19 cellular contexts compared by ENCODE assay signal in genomic region chrX:38102875-38103274, GRCh38.
DNase-seq lines count a peak whose midpoint lies in the region; ATAC-seq and TF ChIP-seq lines count a peak whose summit lies in the region.
"Had no signal": no experiment of that assay in that cellular context is flagged by ENCODE, and none has a peak within 500 bp of the region (broad histone marks: within the 10 kb centered on the region; RNA-seq: fewer than 3 reads in every experiment).

No MANE protein-coding gene starts in this region.

- no peaks in the 10 kb centered on the region for H3K36me3 Mint-ChIP-seq in MCF 10A (ENCODE audit: insufficient read depth, unreplicated experiment)
- H3K36me3 Mint-ChIP-seq in activated T-helper 17 cell treated with anti-CD3 and anti-CD28 coated beads, Interleukin-2, amount 50 U/mL, for 72 hours (ENCODE audit: low read depth): no peaks in the 10 kb centered on the region
- H3K36me3 Mint-ChIP-seq: CD4-positive, CD25-positive, alpha-beta regulatory T cell had no signal

- H3K9ac ChIP-seq in mammary epithelial cell (ENCODE audit: insufficient read depth, low read length): no peak overlapping the region
- H3K9ac ChIP-seq: BLaER1 had no signal

- H3K4me1 Mint-ChIP-seq in MCF 10A (ENCODE audit: insufficient read depth, unreplicated experiment): no peaks in the 10 kb centered on the region
- peaks cover 12% of the 10 kb centered on the region for H3K4me1 Mint-ChIP-seq in activated T-helper 17 cell treated with anti-CD3 and anti-CD28 coated beads, Interleukin-2, amount 50 U/mL, for 72 hours
- H3K4me1 Mint-ChIP-seq: CD4-positive, CD25-positive, alpha-beta regulatory T cell had no signal

- in situ Hi-C loops in mammary epithelial cell (cut with MboI; ENCODE audit: low sequenced_read_pairs in 2 of 2): no loop called here

- dilution Hi-C loops in mammary epithelial cell (cut with HindIII; ENCODE audit: low sequenced_read_pairs): no loop called here

- H3K9me3 Mint-ChIP-seq in MCF 10A (ENCODE audit: unreplicated experiment): no peaks in the 10 kb centered on the region
- no peaks in the 10 kb centered on the region for H3K9me3 Mint-ChIP-seq in activated T-helper 17 cell treated with anti-CD3 and anti-CD28 coated beads, Interleukin-2, amount 50 U/mL, for 72 hours

- H3K27ac Mint-ChIP-seq in MCF 10A (ENCODE audit: low read depth, unreplicated experiment): no peak overlapping the region
- peak overlapping the region; percentile 53 for H3K27ac Mint-ChIP-seq in activated T-helper 17 cell treated with anti-CD3 and anti-CD28 coated beads, Interleukin-2, amount 50 U/mL, for 72 hours
- H3K27ac Mint-ChIP-seq: CD4-positive, CD25-positive, alpha-beta regulatory T cell had no signal

- H4K20me1 ChIP-seq in mammary epithelial cell (ENCODE audit: insufficient read depth, low read length): no peaks in the 10 kb centered on the region
- H4K20me1 ChIP-seq: BLaER1 had no signal

- no peaks in the 10 kb centered on the region for H3K36me3 ChIP-seq in mammary epithelial cell (ENCODE audit: insufficient read depth, low read length)
- H3K36me3 ChIP-seq: BLaER1 had no signal

- no peak overlapping the region for H3K4me3 Mint-ChIP-seq in MCF 10A (ENCODE audit: unreplicated experiment)
- H3K4me3 Mint-ChIP-seq in activated T-helper 17 cell treated with anti-CD3 and anti-CD28 coated beads, Interleukin-2, amount 50 U/mL, for 72 hours: peak overlapping the region; percentile 1
- H3K4me3 Mint-ChIP-seq: CD4-positive, CD25-positive, alpha-beta regulatory T cell had no signal

- peak; percentile 14 for DNase-seq in mammary epithelial cell
- DNase-seq in MCF 10A (ENCODE audit: unreplicated experiment): no peak
- DNase-seq in stimulated activated CD4-positive, alpha-beta T cell treated with anti-CD3 and anti-CD28 coated beads, Interleukin-4, amount 100 ng/mL, for 4 hours: no peak
- DNase-seq in H4 (ENCODE audit: low spot score): no peak
- DNase-seq: CD4-positive, CD25-positive, alpha-beta regulatory T cell; DMS153; DND-41; KBM-7; NCI-H1048; NCI-H1417; NCI-H1694; NCI-H2029 treated with DMSO at 0.1 percent for 48 hours; NCI-H526 treated with DMSO at 0.1 percent for 48 hours; Right ventricle myocardium superior; RPMI8226 had no signal

- no peak for TF ChIP-seq CTCF in mammary epithelial cell (conservative IDR thresholded peaks at IDR 0.05 in 1 of 2, IDR thresholded peaks at IDR 0.05 in 1 of 2; ENCODE audit: extremely low read depth in 1 of 2, insufficient read depth in 1 of 2, low read depth in 1 of 2, low read length in 2 of 2)
- no peak for TF ChIP-seq CTCF in MCF 10A (IDR thresholded peaks at IDR 0.05; ENCODE audit: unreplicated experiment)

- no peaks in the 10 kb centered on the region for H3K79me2 ChIP-seq in mammary epithelial cell (ENCODE audit: insufficient read depth, low read length)

- H3K4me2 ChIP-seq in mammary epithelial cell (ENCODE audit: insufficient read depth, low read depth, low read length): no peak overlapping the region

- H3K27me3 ChIP-seq in mammary epithelial cell (ENCODE audit: insufficient read depth, low read length): no peaks in the 10 kb centered on the region
- H3K27me3 ChIP-seq: BLaER1 had no signal

- ATAC-seq in activated T-helper 17 cell treated with anti-CD3 and anti-CD28 coated beads, Interleukin-2, amount 50 U/mL, for 72 hours (replicated peaks): peak; percentile 18
- ATAC-seq in esophagus mucosa (peak; percentile 73), GM21737 (IDR thresholded peaks at IDR 0.05; ENCODE audit: unreplicated experiment) (no peak)

- WGBS in mammary epithelial cell (ENCODE audit: low coverage, missing lambda C conversion rate): 88% methylated on average over 1 of the region's 1 CpG

- POLR2A ChIA-PET in MCF 10A (lab: Yijun Ruan, JAX): no interaction called here

- no peaks in the 10 kb centered on the region for H3K4me1 ChIP-seq in mammary epithelial cell (ENCODE audit: insufficient read depth, low read length)

- H3K27me3 Mint-ChIP-seq in MCF 10A (ENCODE audit: insufficient read depth, unreplicated experiment): peaks cover 26% of the 10 kb centered on the region
- H3K27me3 Mint-ChIP-seq in activated T-helper 17 cell treated with anti-CD3 and anti-CD28 coated beads, Interleukin-2, amount 50 U/mL, for 72 hours: no peaks in the 10 kb centered on the region
- H3K27me3 Mint-ChIP-seq: CD4-positive, CD25-positive, alpha-beta regulatory T cell had no signal

- intact Hi-C loops in mammary epithelial cell (cut with micrococcal nuclease): no loop called here
- intact Hi-C loops in MCF 10A (cut with micrococcal nuclease): no loop called here

- no peak overlapping the region for H3K27ac ChIP-seq in mammary epithelial cell (ENCODE audit: insufficient read depth, low read depth, low read length)
- H3K27ac ChIP-seq: BLaER1 had no signal

- no peak overlapping the region for H2AFZ ChIP-seq in mammary epithelial cell (ENCODE audit: low read depth, low read length)

- CTCF ChIA-PET in mammary epithelial cell (lab: Charles Lee; ENCODE audit: low non-redundant PET) (no interaction called here), MCF 10A (lab: Yijun Ruan, JAX) (no interaction called here)

- peaks cover 9% of the 10 kb centered on the region for H3K9me3 ChIP-seq in mammary epithelial cell (replicated peaks; ENCODE audit: insufficient read depth, low read length)

- BruUV-seq in mammary epithelial cell (replicated peaks; lab: Mats Ljungman, UMichigan): no TSS peak
- BruUV-seq in MCF 10A (replicated peaks; lab: Mats Ljungman, UMichigan): no TSS peak

- H3K4me3 ChIP-seq in mammary epithelial cell (replicated peaks in 1 of 3; ENCODE audit: insufficient read depth in 1 of 3, low read depth in 2 of 3, low read length in 3 of 3): no peak overlapping the region
- H3K4me3 ChIP-seq: BLaER1 had no signal
